Comparison of ENCODE assay signal across 17 cellular contexts in genomic region chr4:71095141-71095939, GRCh38.
DNase-seq lines count a peak whose midpoint lies in the region; ATAC-seq and TF ChIP-seq lines count a peak whose summit lies in the region.
"Had no signal": no experiment of that assay in that cellular context is flagged by ENCODE, and none has a peak within 500 bp of the region (broad histone marks: within the 10 kb centered on the region; RNA-seq: fewer than 3 reads in every experiment).

No MANE protein-coding gene starts in this region.

- peak overlapping the region; percentile 73 for H3K27ac Mint-ChIP-seq in activated CD4-positive, alpha-beta T cell treated with anti-CD3 and anti-CD28 coated beads, Interleukin-2, amount 10 ng/mL, durations not matched to agents 7 days and 5 days
- H3K27ac Mint-ChIP-seq in activated CD4-positive, alpha-beta T cell treated with anti-CD3 and anti-CD28 coated beads, Interleukin-2, amount 10 ng/mL, durations not matched to agents 24 days and 14 days: no peak overlapping the region
- H3K27ac Mint-ChIP-seq in neural progenitor cell (no peak overlapping the region), nephron progenitor cell (no peak overlapping the region)

- H3K4me1 ChIP-seq in neural progenitor cell: peaks cover 22% of the 10 kb centered on the region
- peaks cover 0 to 6% (median 0%) of the 10 kb centered on the region in 9 donors for H3K4me1 ChIP-seq in heart right ventricle
- H3K4me1 ChIP-seq: Caco-2 had no signal

- CTCF ChIA-PET in activated CD4-positive, alpha-beta T cell treated with anti-CD3 and anti-CD28 coated beads, Interleukin-2, amount 10 ng/mL, durations not matched to agents 7 days and 5 days (lab: Charles Lee): no interaction called here

- WGBS in heart right ventricle, 2 donors: 94 to 97% methylated on average over 3 of the region's 3 CpGs

- no peak overlapping the region for H3K4me3 ChIP-seq in neural progenitor cell
- no peak overlapping the region for H3K4me3 ChIP-seq in heart right ventricle
- H3K4me3 ChIP-seq: lung had no signal

- H3K27ac ChIP-seq in neural progenitor cell: peak overlapping the region; percentile 37
- H3K27ac ChIP-seq in heart right ventricle: no peak overlapping the region
- H3K27ac ChIP-seq: brain microvascular endothelial cell had no signal

- H3K36me3 ChIP-seq in neural progenitor cell: no peaks in the 10 kb centered on the region
- no peaks in the 10 kb centered on the region for H3K36me3 ChIP-seq in heart right ventricle
- H3K36me3 ChIP-seq: brain microvascular endothelial cell had no signal

- H2AFZ ChIP-seq in neural progenitor cell (replicated peaks): peak overlapping the region; percentile 92

- peaks cover 18% of the 10 kb centered on the region for H3K9me3 Mint-ChIP-seq in activated CD4-positive, alpha-beta T cell treated with anti-CD3 and anti-CD28 coated beads, Interleukin-2, amount 10 ng/mL, durations not matched to agents 7 days and 5 days
- peaks cover 10% of the 10 kb centered on the region for H3K9me3 Mint-ChIP-seq in activated CD4-positive, alpha-beta T cell treated with anti-CD3 and anti-CD28 coated beads, Interleukin-2, amount 10 ng/mL, durations not matched to agents 24 days and 14 days
- H3K9me3 Mint-ChIP-seq in neural progenitor cell: peaks cover 5% of the 10 kb centered on the region
- H3K9me3 Mint-ChIP-seq in nephron progenitor cell: peaks cover 19% of the 10 kb centered on the region

- ATAC-seq in HG03354 (IDR thresholded peaks at IDR 0.05; ENCODE audit: poor library complexity, severe bottlenecking, unreplicated experiment) (peak; percentile 56), heart right ventricle (no peak)

- H3K9me3 ChIP-seq in neural progenitor cell (ENCODE audit: low read depth) (no peaks in the 10 kb centered on the region), heart right ventricle (peaks cover 0 to 6% (median 0%) of the 10 kb centered on the region in 11 donors)
- H3K9me3 ChIP-seq: Caco-2 had no signal

- POLR2A ChIA-PET in activated CD4-positive, alpha-beta T cell treated with anti-CD3 and anti-CD28 coated beads, Interleukin-2, amount 10 ng/mL, durations not matched to agents 7 days and 5 days (lab: Charles Lee): no interaction called here

- DNase-seq in activated CD4-positive, alpha-beta T cell treated with anti-CD3 and anti-CD28 coated beads, Interleukin-2, amount 10 ng/mL, durations not matched to agents 7 days and 5 days: no peak
- DNase-seq in activated CD4-positive, alpha-beta T cell treated with anti-CD3 and anti-CD28 coated beads, Interleukin-2, amount 10 ng/mL, durations not matched to agents 24 days and 14 days: no peak
- DNase-seq in cerebellum (ENCODE audit: low spot score) (peak; percentile 49), neural progenitor cell (ENCODE audit: low spot score) (no peak), A172 (ENCODE audit: low spot score) (no peak), heart right ventricle (no peak), nephron progenitor cell (no peak)
- DNase-seq: activated CD4-positive, alpha-beta T cell treated with anti-CD3 and anti-CD28 coated beads, Interleukin-2, amount 50 U/mL, for 1 hour; activated effector memory CD4-positive, alpha-beta T cell treated with Interleukin-2 at 50 U/mL for 16 hours; brain microvascular endothelial cell; Caco-2; NCI-H1092; NCI-H2171 treated with DMSO at 0.1 percent for 48 hours; right cardiac atrium; T-helper 9 cell had no signal

- intact Hi-C loops in activated CD4-positive, alpha-beta T cell treated with anti-CD3 and anti-CD28 coated beads, Interleukin-2, amount 10 ng/mL, durations not matched to agents 24 days and 14 days (cut with micrococcal nuclease): no loop called here
- intact Hi-C loops in heart right ventricle (cut with DNase I): no loop called here

- H3K79me2 ChIP-seq in neural progenitor cell (ENCODE audit: low read depth): no peaks in the 10 kb centered on the region

- H3K36me3 Mint-ChIP-seq in activated CD4-positive, alpha-beta T cell treated with anti-CD3 and anti-CD28 coated beads, Interleukin-2, amount 10 ng/mL, durations not matched to agents 7 days and 5 days (ENCODE audit: low read depth): peaks cover 7% of the 10 kb centered on the region
- no peaks in the 10 kb centered on the region for H3K36me3 Mint-ChIP-seq in activated CD4-positive, alpha-beta T cell treated with anti-CD3 and anti-CD28 coated beads, Interleukin-2, amount 10 ng/mL, durations not matched to agents 24 days and 14 days (ENCODE audit: low read depth)
- H3K36me3 Mint-ChIP-seq in neural progenitor cell (no peaks in the 10 kb centered on the region), nephron progenitor cell (ENCODE audit: low read depth) (no peaks in the 10 kb centered on the region)

- no peak overlapping the region for H3K4me3 Mint-ChIP-seq in activated CD4-positive, alpha-beta T cell treated with anti-CD3 and anti-CD28 coated beads, Interleukin-2, amount 10 ng/mL, durations not matched to agents 7 days and 5 days
- no peak overlapping the region for H3K4me3 Mint-ChIP-seq in activated CD4-positive, alpha-beta T cell treated with anti-CD3 and anti-CD28 coated beads, Interleukin-2, amount 10 ng/mL, durations not matched to agents 24 days and 14 days
- H3K4me3 Mint-ChIP-seq in neural progenitor cell: no peak overlapping the region
- no peak overlapping the region for H3K4me3 Mint-ChIP-seq in nephron progenitor cell

- TF ChIP-seq CTCF in neural progenitor cell (IDR thresholded peaks at IDR 0.05): no peak
- TF ChIP-seq CTCF in heart right ventricle (IDR thresholded peaks at IDR 0.05): no peak
- no peak for TF ChIP-seq CTCF in nephron progenitor cell (IDR thresholded peaks at IDR 0.05)

- peaks cover 7% of the 10 kb centered on the region for H3K27me3 Mint-ChIP-seq in activated CD4-positive, alpha-beta T cell treated with anti-CD3 and anti-CD28 coated beads, Interleukin-2, amount 10 ng/mL, durations not matched to agents 7 days and 5 days
- peaks cover 6% of the 10 kb centered on the region for H3K27me3 Mint-ChIP-seq in activated CD4-positive, alpha-beta T cell treated with anti-CD3 and anti-CD28 coated beads, Interleukin-2, amount 10 ng/mL, durations not matched to agents 24 days and 14 days
- H3K27me3 Mint-ChIP-seq in neural progenitor cell (ENCODE audit: insufficient read depth, low read depth) (no peaks in the 10 kb centered on the region), nephron progenitor cell (ENCODE audit: low read depth, poor library complexity) (no peaks in the 10 kb centered on the region)

- H3F3A ChIP-seq in neural progenitor cell (ENCODE audit: low read depth): no peaks in the 10 kb centered on the region

- no peaks in the 10 kb centered on the region for H3K27me3 ChIP-seq in neural progenitor cell
- H3K27me3 ChIP-seq in heart right ventricle: no peaks in the 10 kb centered on the region
- H3K27me3 ChIP-seq: brain microvascular endothelial cell had no signal

- peaks cover 11% of the 10 kb centered on the region for H3K4me1 Mint-ChIP-seq in activated CD4-positive, alpha-beta T cell treated with anti-CD3 and anti-CD28 coated beads, Interleukin-2, amount 10 ng/mL, durations not matched to agents 7 days and 5 days
- peaks cover 6% of the 10 kb centered on the region for H3K4me1 Mint-ChIP-seq in activated CD4-positive, alpha-beta T cell treated with anti-CD3 and anti-CD28 coated beads, Interleukin-2, amount 10 ng/mL, durations not matched to agents 24 days and 14 days
- H3K4me1 Mint-ChIP-seq in neural progenitor cell (no peaks in the 10 kb centered on the region), nephron progenitor cell (no peaks in the 10 kb centered on the region)

- H3K4me2 ChIP-seq in neural progenitor cell: peak overlapping the region; percentile 61

- H4K20me1 ChIP-seq in neural progenitor cell (ENCODE audit: low read depth): no peaks in the 10 kb centered on the region

- H3K9ac ChIP-seq in neural progenitor cell: no peak overlapping the region
